ENCODE assay signal across 4 cellular contexts in genomic region chr4:181679754-181680153, GRCh38.
"Had no signal": no experiment of that assay in that cellular context is flagged by ENCODE, and none has a peak within 500 bp of the region (broad histone marks: within the 10 kb centered on the region; RNA-seq: fewer than 3 reads in every experiment).

No MANE protein-coding gene starts in this region.

- H3K4me2 ChIP-seq: KMS-11 had no signal

- ATAC-seq: HepG2, K562 had no signal

- H3K27ac ChIP-seq: HL-60, KMS-11 had no signal

- H3K9ac ChIP-seq: KMS-11 had no signal

- H3K4me3 ChIP-seq: K562 had no signal
